ENCODE assay signal across 26 cellular contexts in the genomic region with DNA sequence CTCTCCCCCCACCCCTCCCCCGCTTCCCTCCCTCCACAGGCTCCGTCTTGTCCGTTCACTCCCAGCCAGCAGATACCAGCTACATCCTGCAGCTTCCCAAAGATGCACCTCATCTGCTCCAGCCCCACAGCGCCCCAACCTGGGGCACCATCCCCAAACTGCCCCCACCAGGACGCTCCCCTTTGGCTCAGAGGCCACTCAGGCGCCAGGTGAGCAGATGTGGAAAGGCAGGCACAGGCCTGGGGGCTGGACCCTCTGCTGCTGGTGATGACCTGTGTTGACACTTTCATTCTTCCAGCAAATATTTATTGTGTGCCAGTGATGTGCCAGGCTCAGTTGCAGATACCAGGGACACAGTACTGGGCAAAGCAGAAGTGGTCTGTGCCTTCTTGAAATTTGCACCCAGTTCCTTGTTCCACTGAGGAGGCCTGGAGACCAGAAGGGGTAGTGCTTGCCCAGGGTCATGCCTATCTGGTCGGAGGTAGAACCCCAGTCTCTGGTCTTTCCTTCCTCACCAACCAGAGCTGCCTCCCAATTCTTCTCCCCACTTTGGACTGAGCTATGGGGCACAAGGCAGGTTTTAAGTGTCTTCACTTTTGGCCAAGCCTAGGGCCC. TPM values are rescaled to one million over a fixed set of nuclear protein-coding genes. Genes with fewer than 3 reads are reported as not detected.
"Had no signal": no experiment of that assay in that cellular context is flagged by ENCODE, and none has a peak within 500 bp of the region (broad histone marks: within the 10 kb centered on the region; RNA-seq: fewer than 3 reads in every experiment).

No MANE protein-coding gene starts in this region.

- H3K36me3 ChIP-seq: cardiac muscle cell, heart left ventricle, stomach, suprapubic skin, tibial nerve had no signal

- H3K27ac ChIP-seq: cardiac muscle cell, heart left ventricle, stomach, suprapubic skin, tibial nerve had no signal

- H3K9me3 ChIP-seq: heart left ventricle, mucosa of descending colon, stomach, suprapubic skin, tibial nerve had no signal

- H3K4me3 ChIP-seq: cardiac muscle cell, heart left ventricle, mucosa of descending colon, stomach, suprapubic skin, tibial nerve had no signal

- DNase-seq: activated CD4-positive, alpha-beta memory T cell treated with anti-CD3 and anti-CD28 coated beads, Interleukin-2, amount 10 ng/mL, durations not matched to agents 7 days and 5 days; activated CD4-positive, alpha-beta T cell treated with anti-CD3 and anti-CD28 coated beads for 48 hours; activated CD4-positive, CD25-positive, alpha-beta regulatory T cell; activated effector memory CD4-positive, alpha-beta T cell treated with Interleukin-2 at 50 U/mL for 16 hours; activated naive CD4-positive, alpha-beta T cell treated with anti-CD3 and anti-CD28 coated beads for 36 hours; activated naive CD8-positive, alpha-beta T cell treated with anti-CD3 and anti-CD28 coated beads, Interleukin-2, amount 10 ng/mL, durations not matched to agents 7 days and 5 days; activated T-cell treated with anti-CD3 and anti-CD28 coated beads, Interleukin-2, amount 50 U/mL, for 72 hours; amygdala; cortex of kidney; effector CD4-positive, alpha-beta T cell; heart left ventricle; islet precursor cell; left cardiac atrium; mesendoderm; mucosa of descending colon; occipital lobe; posterior cingulate gyrus; small intestine; stomach had no signal

- ATAC-seq: activated T-cell treated with anti-CD3 and anti-CD28 coated beads, Interleukin-2, amount 50 U/mL, for 72 hours; heart left ventricle; left cardiac atrium; mucosa of descending colon; sciatic nerve; stimulated activated memory B cell treated with anti-CD40 and anti-IgM and Interleukin-4, amounts not matched to agents 10 μg/mL and 1 μg/mL and 100 μg/mL, for 72 hours had no signal

- H3K27me3 ChIP-seq: cardiac muscle cell had no signal

RNA-seq across cellular contexts. Expression of gene ABCC3, which starts 10.3 kb away (rescaled TPM):
- total RNA-seq: activated naive CD4-positive, alpha-beta T cell treated with anti-CD3 and anti-CD28 coated beads for 36 hours; activated T-cell treated with anti-CD3 and anti-CD28 coated beads, Interleukin-2, amount 50 U/mL, for 72 hours; cardiac muscle cell; T-helper 2 cell treated with Interferon-gamma antibody and Interleukin-4, amounts not matched to agents 100 ng/mL and 5 ng/mL, for 36 hours had no signal
- polyA plus RNA-seq: neural cell had no signal
